In the genomic region with DNA sequence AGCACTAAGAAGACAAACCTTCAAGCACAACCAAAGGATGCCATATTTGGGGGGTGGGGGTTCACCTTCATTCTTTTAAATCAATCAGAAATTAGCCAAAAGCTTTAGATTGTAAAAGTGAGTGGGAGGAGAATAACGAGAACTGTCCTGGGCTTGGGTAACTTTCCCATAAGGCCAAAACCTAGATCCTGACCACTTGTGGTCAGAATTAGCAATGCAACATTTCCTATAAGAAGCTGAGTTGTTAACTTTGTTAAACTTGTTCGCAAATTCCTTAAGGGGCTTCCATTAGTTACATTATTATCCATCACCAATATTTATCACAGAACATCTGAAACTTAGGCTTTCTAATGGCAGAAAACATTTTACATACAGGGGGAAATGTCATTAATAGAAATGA, we compare ENCODE assay signal across 10 cellular contexts. TPM values are rescaled to one million over a fixed set of nuclear protein-coding genes. Genes with fewer than 3 reads are reported as not detected.
A peak's percentile ranks its signal among the peaks of the same experiment; 100 is the strongest.
DNase-seq lines count a peak whose midpoint lies in the region; ATAC-seq and TF ChIP-seq lines count a peak whose summit lies in the region.
"Had no signal": no experiment of that assay in that cellular context is flagged by ENCODE, and none has a peak within 500 bp of the region (broad histone marks: within the 10 kb centered on the region; RNA-seq: fewer than 3 reads in every experiment).

No MANE protein-coding gene starts in this region.

- intact Hi-C loops in adrenal gland (cut with DNase I) = no loop called here
- intact Hi-C loops in left lung (cut with DNase I) = no loop called here

- H3K27me3 Mint-ChIP-seq in HFFc6 (ENCODE audit: insufficient read depth) = no peaks in the 10 kb centered on the region
- H3K27me3 Mint-ChIP-seq: activated naive CD4-positive, alpha-beta T cell treated with anti-CD3 and anti-CD28 coated beads, Interleukin-2, amount 10 ng/mL, durations not matched to agents 7 days and 5 days had no signal

- DNase-seq in BJ (ENCODE audit: low read depth) = no peak
- no peak for DNase-seq in HFFc6
- no peak for DNase-seq in adrenal gland
- DNase-seq in left lung = no peak
- no peak for DNase-seq in stimulated activated CD4-positive, alpha-beta T cell treated with anti-CD3 and anti-CD28 coated beads, Interleukin-12 subunit alpha, Interleukin-12 subunit beta, amount 100 ng/mL, for 4 hours
- no peak for DNase-seq in SK-N-DZ (ENCODE audit: low spot score)
- DNase-seq in stimulated activated naive CD4-positive, alpha-beta T cell treated with Interleukin-2 at 50 U/mL for 16 hours (lab: John Stamatoyannopoulos, UW) = no peak
- no peak for DNase-seq in H7
- DNase-seq: activated naive CD4-positive, alpha-beta T cell treated with anti-CD3 and anti-CD28 coated beads, Interleukin-2, amount 10 ng/mL, durations not matched to agents 7 days and 5 days; left ventricle myocardium superior had no signal

- no peaks in the 10 kb centered on the region for H3K27me3 ChIP-seq in BJ (ENCODE audit: control insufficient read depth, insufficient read depth, low read length)
- H3K27me3 ChIP-seq in adrenal gland = no peaks in the 10 kb centered on the region
- H3K27me3 ChIP-seq in left lung = no peaks in the 10 kb centered on the region
- H3K27me3 ChIP-seq in H7 (ENCODE audit: control insufficient read depth, insufficient read depth, low read length) = no peaks in the 10 kb centered on the region

- H3K27ac ChIP-seq in adrenal gland (peak overlapping the region in 1 of 5 donors; percentile 78), left lung (peak overlapping the region in 1 of 2 donors; percentile 96)

- no peaks in the 10 kb centered on the region for H3K36me3 ChIP-seq in BJ (ENCODE audit: control insufficient read depth, insufficient read depth, low read length)
- no peaks in the 10 kb centered on the region for H3K36me3 ChIP-seq in adrenal gland (replicated peaks in 1 of 2)
- no peaks in the 10 kb centered on the region for H3K36me3 ChIP-seq in left lung
- H3K36me3 ChIP-seq in H7 (replicated peaks; ENCODE audit: control insufficient read depth, insufficient read depth, low read length) = no peaks in the 10 kb centered on the region

- H3K4me1 Mint-ChIP-seq in HFFc6 (ENCODE audit: low read depth) = peaks cover 51% of the 10 kb centered on the region

- H3K4me3 ChIP-seq in BJ (ENCODE audit: low read depth, low read length) (no peak overlapping the region), adrenal gland (no peak overlapping the region), left lung (no peak overlapping the region), H7 (ENCODE audit: insufficient read depth, low read depth, low read length) (no peak overlapping the region)

- TF ChIP-seq POLR2A in adrenal gland (IDR thresholded peaks at IDR 0.05) = no peak

- peaks cover 5% of the 10 kb centered on the region for H3K36me3 Mint-ChIP-seq in HFFc6 (ENCODE audit: low read depth)

- H3K4me1 ChIP-seq in adrenal gland (replicated peaks in 1 of 2) = peaks cover 44 to 97% of the 10 kb centered on the region in 2 donors
- peaks cover 8 to 93% of the 10 kb centered on the region in 2 donors for H3K4me1 ChIP-seq in left lung

- CTCF ChIA-PET in BJ (lab: Yijun Ruan, JAX) = no interaction called here

- 50 to 73% (median 60%) methylated on average over 2 of the region's 2 CpGs for WGBS in adrenal gland, 4 donors

- H3K9me3 ChIP-seq in adrenal gland (replicated peaks in 1 of 3) = no peaks in the 10 kb centered on the region
- H3K9me3 ChIP-seq in left lung = no peaks in the 10 kb centered on the region

- peak; percentile 22 for ATAC-seq in left lung
- ATAC-seq: left ventricle myocardium superior had no signal

- no peak overlapping the region for H3K4me3 Mint-ChIP-seq in HFFc6
- H3K4me3 Mint-ChIP-seq: activated naive CD4-positive, alpha-beta T cell treated with anti-CD3 and anti-CD28 coated beads, Interleukin-2, amount 10 ng/mL, durations not matched to agents 7 days and 5 days had no signal

- POLR2A ChIA-PET in BJ (lab: Charles Lee) = no interaction called here

- no peak overlapping the region for H3K27ac Mint-ChIP-seq in HFFc6

- TF ChIP-seq CTCF in BJ (IDR thresholded peaks at IDR 0.05; ENCODE audit: insufficient read depth, low read depth, low read length) (peak; percentile 24; the same call in 1 of the 2 replicates), HFFc6 (IDR thresholded peaks at IDR 0.05) (peak; percentile 58), adrenal gland (IDR thresholded peaks at IDR 0.05) (peak in 4 of 6 experiments; percentile 21 to 40 (median 30)), left lung (IDR thresholded peaks at IDR 0.05) (no peak)

- H3K9me3 Mint-ChIP-seq in HFFc6 = no peaks in the 10 kb centered on the region
- H3K9me3 Mint-ChIP-seq: activated naive CD4-positive, alpha-beta T cell treated with anti-CD3 and anti-CD28 coated beads, Interleukin-2, amount 10 ng/mL, durations not matched to agents 7 days and 5 days had no signal

RNA-seq across cellular contexts. Expression of a gene that starts 25.1 kb away (rescaled TPM):
- polyA plus RNA-seq in BJ (2011; rRNA removed) (29.8 and 37.2 TPM in 2 replicates), adrenal gland (10 to 100 TPM; 44.7 to 70.6 (median 58.1) TPM)
- 26.4 and 33.3 TPM in 2 replicates for polyA minus RNA-seq in BJ (2011; rRNA and poly(A)+ RNA removed)
- total RNA-seq in HFFc6 (2021; fragmentation: NEBNext Ultra II Directional; extraction: Animal tissue kit (Norgen Biotek cat#: 25700)) = 10 to 100 TPM; 16.8 to 22.5 (median 20.1) TPM
- total RNA-seq in adrenal gland (100 to 1,000 TPM in 6 of 8 donors, 10 to 100 TPM in 2; 79.0 to 128 (median 114) TPM), left lung (10 to 100 TPM; 41.5 to 70.9 TPM)
- 25.5 and 36.7 TPM in 2 replicates for polyA plus RNA-seq in SK-N-DZ (2014; cell fraction: cytosol; rRNA removed)
- 72.8 and 97.3 TPM in 2 replicates for polyA plus RNA-seq in SK-N-DZ (2014; cell fraction: nucleus; rRNA removed)
- 30.7 and 41.3 TPM in 2 replicates for total RNA-seq in H7 (2014; rRNA removed; shearing (Covaris generic))

RNA-seq across cellular contexts. Expression of a gene that starts 37.2 kb away (rescaled TPM):
- polyA plus RNA-seq in BJ (2011; rRNA removed) (6.2 and 17.2 TPM in 2 replicates), adrenal gland (10 to 100 TPM; 22.6 to 51.4 (median 39.2) TPM)
- 9.9 and 11.0 TPM in 2 replicates for polyA minus RNA-seq in BJ (2011; rRNA and poly(A)+ RNA removed)
- 1 to 10 TPM in 1 of 6 experiments, under 1 TPM in 5; 0.27 to 1.0 (median 0.53) TPM for total RNA-seq in HFFc6 (2021; fragmentation: NEBNext Ultra II Directional; extraction: Animal tissue kit (Norgen Biotek cat#: 25700))
- total RNA-seq in adrenal gland (100 to 1,000 TPM in 4 of 8 donors, 10 to 100 TPM in 4; 39.9 to 169 (median 102) TPM), left lung (10 to 100 TPM; 29.3 to 47.4 TPM)
- polyA plus RNA-seq in SK-N-DZ (2014; cell fraction: cytosol; rRNA removed) = 10.1 and 12.0 TPM in 2 replicates
- 13.6 and 19.3 TPM in 2 replicates for polyA plus RNA-seq in SK-N-DZ (2014; cell fraction: nucleus; rRNA removed)
- total RNA-seq in H7 (2014; rRNA removed; shearing (Covaris generic)) = 9.4 and 13.2 TPM in 2 replicates

RNA-seq across cellular contexts. Expression of a gene that starts 56.8 kb away (rescaled TPM):
- polyA plus RNA-seq in BJ (2011; rRNA removed) = 9.0 and 16.5 TPM in 2 replicates
- 5.5 and 5.9 TPM in 2 replicates for polyA minus RNA-seq in BJ (2011; rRNA and poly(A)+ RNA removed)
- total RNA-seq in HFFc6 (2021; fragmentation: NEBNext Ultra II Directional; extraction: Animal tissue kit (Norgen Biotek cat#: 25700)) = 1 to 10 TPM; 1.5 to 7.5 (median 6.4) TPM
- 100 to 1,000 TPM in 1 of 8 donors, 10 to 100 TPM in 7; 36.4 to 344 (median 73.6) TPM for total RNA-seq in adrenal gland
- 10 to 100 TPM; 10.5 to 33.9 (median 30.4) TPM for polyA plus RNA-seq in adrenal gland
- 10 to 100 TPM; 22.5 to 25.8 TPM for total RNA-seq in left lung
- polyA plus RNA-seq in SK-N-DZ (2014; cell fraction: cytosol; rRNA removed) = 38.9 and 58.1 TPM in 2 replicates
- 111 and 145 TPM in 2 replicates for polyA plus RNA-seq in SK-N-DZ (2014; cell fraction: nucleus; rRNA removed)
- total RNA-seq in H7 (2014; rRNA removed; shearing (Covaris generic)) = 11.5 and 24.3 TPM in 2 replicates

Comparison
In these comparisons a context has a peak if more than half of its experiments do, and no peak if none do; other contexts are left out.
1. CTCF ChIP-seq: peak in BJ (single experiment), HFFc6 (single experiment) and adrenal gland (4 of 6); none in left lung (0 of 2).